ENCODE assay signal across 8 cellular contexts in the genomic region with DNA sequence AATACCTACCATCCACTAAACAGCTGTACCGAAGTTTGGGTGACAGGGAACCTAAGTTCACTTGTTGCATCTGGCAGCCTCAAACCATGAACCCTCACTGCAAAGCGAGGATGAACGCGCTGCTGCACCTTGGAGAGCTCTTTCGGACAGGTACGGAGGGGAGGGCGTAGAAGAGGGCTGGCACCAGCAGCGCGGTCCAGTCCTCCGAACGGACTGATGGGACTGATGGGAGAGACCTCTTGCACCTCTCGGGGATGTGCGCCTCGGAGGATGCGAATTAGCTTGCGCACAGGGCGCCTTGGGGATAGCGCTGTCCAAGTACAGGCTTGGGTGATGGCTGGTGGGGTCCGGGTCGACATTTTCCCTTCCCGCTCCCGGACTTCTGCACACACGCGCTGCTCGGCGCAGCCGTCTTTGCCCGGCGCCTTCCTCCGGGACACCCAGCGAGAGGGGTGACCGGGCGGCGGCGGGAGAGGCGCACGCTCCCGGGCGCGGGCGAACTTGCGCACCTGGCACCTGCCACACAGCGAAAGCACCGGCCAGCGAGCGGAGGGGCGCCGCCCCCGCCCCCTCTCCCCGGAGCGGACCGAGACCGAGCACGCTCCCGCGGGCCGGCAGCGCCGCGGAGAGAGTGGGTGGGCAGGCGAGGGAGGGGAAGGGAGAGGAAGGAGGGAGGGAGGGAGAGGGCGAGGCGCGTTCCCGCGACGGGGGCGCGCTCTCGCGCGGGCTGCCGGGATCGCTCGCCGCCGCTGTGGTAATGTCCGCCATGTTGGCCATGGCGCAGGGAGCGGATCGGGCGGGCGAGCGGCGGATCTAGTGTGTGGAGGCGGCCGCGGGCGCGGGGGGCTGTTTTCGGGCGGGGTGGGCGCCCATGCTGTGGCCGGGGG. TPM values are rescaled to one million over a fixed set of nuclear protein-coding genes. Genes with fewer than 3 reads are reported as not detected.
DNase-seq lines count a peak whose midpoint lies in the region; ATAC-seq, FAIRE-seq and TF ChIP-seq lines count a peak whose summit lies in the region.

A gene with protein sequence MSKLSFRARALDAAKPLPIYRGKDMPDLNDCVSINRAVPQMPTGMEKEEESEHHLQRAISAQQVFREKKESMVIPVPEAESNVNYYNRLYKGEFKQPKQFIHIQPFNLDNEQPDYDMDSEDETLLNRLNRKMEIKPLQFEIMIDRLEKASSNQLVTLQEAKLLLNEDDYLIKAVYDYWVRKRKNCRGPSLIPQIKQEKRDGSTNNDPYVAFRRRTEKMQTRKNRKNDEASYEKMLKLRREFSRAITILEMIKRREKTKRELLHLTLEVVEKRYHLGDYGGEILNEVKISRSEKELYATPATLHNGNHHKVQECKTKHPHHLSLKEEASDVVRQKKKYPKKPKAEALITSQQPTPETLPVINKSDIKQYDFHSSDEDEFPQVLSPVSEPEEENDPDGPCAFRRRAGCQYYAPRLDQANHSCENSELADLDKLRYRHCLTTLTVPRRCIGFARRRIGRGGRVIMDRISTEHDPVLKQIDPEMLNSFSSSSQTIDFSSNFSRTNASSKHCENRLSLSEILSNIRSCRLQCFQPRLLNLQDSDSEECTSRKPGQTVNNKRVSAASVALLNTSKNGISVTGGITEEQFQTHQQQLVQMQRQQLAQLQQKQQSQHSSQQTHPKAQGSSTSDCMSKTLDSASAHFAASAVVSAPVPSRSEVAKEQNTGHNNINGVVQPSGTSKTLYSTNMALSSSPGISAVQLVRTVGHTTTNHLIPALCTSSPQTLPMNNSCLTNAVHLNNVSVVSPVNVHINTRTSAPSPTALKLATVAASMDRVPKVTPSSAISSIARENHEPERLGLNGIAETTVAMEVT (plus strand): TSS at position 754 of the 887 bp plus-strand sequence. CDS start 267 bp downstream, outside the sequence.

- TF ChIP-seq CTCF in WTC11 (IDR thresholded peaks at IDR 0.05) (no peak), bronchial epithelial cell (IDR thresholded peaks at IDR 0.05; ENCODE audit: insufficient read depth, low read length, severe bottlenecking) (no peak)

- CTCF ChIA-PET in WTC11 (lab: Charles Lee) = interaction anchor here (0.8 to 1.7 kb wide), 5 partner anchors 29 to 373 kb away, joined by 3 to 5 read pairs (median 4); no protein-coding TSS in a partner anchor

- peaks cover 38% of the 10 kb centered on the region for H3K4me1 Mint-ChIP-seq in WTC11

- H3K4me3 ChIP-seq in bronchial epithelial cell (ENCODE audit: low read depth, low read length) = peak within 1 kb of the TSS; percentile 83

- no peaks in the 10 kb centered on the region for H3K27me3 ChIP-seq in bronchial epithelial cell (ENCODE audit: control insufficient read depth, insufficient read depth, low read length)

- peak within 1 kb of the TSS; percentile 94 for H3K4me3 Mint-ChIP-seq in WTC11

- ATAC-seq in GM18520 (IDR thresholded peaks at IDR 0.05; ENCODE audit: unreplicated experiment) = peak; percentile 31
- peak; percentile 55 for ATAC-seq in HG03066 (IDR thresholded peaks at IDR 0.05; ENCODE audit: low read depth, unreplicated experiment)
- ATAC-seq in WTC11 = peak; percentile 72

- POLR2A ChIA-PET in WTC11 (lab: Charles Lee) = interaction anchor here (0.5 to 1.6 kb wide), 2 partner anchors 28 to 623 kb away, joined by 5 read pairs; partner anchors contain the start of genes MBD5 and ORC4

- no peak for FAIRE-seq in bronchial epithelial cell (lab: Jason Lieb, UNC)

- H3K36me3 ChIP-seq in bronchial epithelial cell (ENCODE audit: control insufficient read depth, insufficient read depth, low read length) = no peaks in the 10 kb centered on the region

- DNase-seq in 8988T (peak; percentile 90), NCI-H2196 (lab: John Stamatoyannopoulos, UW; ENCODE audit: unreplicated experiment) (peak; percentile 78), WTC11 (ENCODE audit: low spot score) (peak; percentile 89), bronchial epithelial cell (ENCODE audit: low read depth) (peak; percentile 58), iPS-NIHi7 (ENCODE audit: extremely low spot score) (peak; percentile 86), smooth muscle cell of the brain vasculature (ENCODE audit: low read depth, low spot score) (peak; percentile 50)

- H3K27ac Mint-ChIP-seq in WTC11 = peak within 1 kb of the TSS; percentile 99

- no peaks in the 10 kb centered on the region for H3K36me3 Mint-ChIP-seq in WTC11

- H3K9me3 Mint-ChIP-seq in WTC11 = no peaks in the 10 kb centered on the region

- H3K27me3 Mint-ChIP-seq in WTC11 (ENCODE audit: low read depth) = no peaks in the 10 kb centered on the region

TF ChIP-seq in WTC11, 78 proteins besides CTCF, POLR2A, EP300 and RAD21 (continues in another document):
- TF ChIP-seq ZNF423 (CRISPR knock-in tag; IDR thresholded peaks at IDR 0.05) = no peak
- TF ChIP-seq ZNF232 (CRISPR knock-in tag; IDR thresholded peaks at IDR 0.05) = no peak
- TF ChIP-seq, protein P1, sequence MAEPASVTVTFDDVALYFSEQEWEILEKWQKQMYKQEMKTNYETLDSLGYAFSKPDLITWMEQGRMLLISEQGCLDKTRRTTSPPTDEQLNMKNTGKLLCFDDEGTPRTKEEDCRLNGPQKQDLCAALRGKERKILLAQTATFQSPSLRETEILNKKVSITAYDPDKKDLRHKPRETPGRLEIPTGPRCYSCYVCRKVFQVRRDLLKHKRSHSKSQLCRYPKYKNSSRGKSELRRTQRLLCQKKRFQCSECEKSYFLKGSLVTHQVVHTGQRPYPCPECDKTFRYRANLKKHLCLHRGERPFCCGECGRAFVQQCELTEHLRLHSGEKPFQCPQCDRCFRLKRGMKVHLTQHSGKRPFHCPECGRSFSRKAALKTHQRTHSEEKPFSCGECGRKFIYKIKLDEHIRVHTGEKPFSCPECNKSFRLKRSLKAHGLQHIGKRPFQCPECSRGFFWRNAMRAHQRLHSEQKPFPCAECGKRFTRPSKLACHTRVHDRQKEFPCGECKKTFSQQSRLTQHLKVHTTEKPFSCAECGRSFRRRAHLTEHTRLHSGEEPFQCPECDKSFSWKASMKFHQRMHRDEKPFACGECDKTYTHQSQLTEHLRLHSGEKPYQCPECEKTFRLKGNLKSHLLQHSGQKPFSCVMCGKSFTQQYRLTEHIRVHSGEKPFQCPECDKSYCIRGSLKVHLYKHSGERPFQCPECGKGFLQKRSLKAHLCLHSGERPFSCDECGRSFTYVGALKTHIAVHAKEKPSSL (CRISPR knock-in tag; conservative IDR thresholded peaks at IDR 0.05) = no peak
- no peak for TF ChIP-seq ATF6 (CRISPR knock-in tag; IDR thresholded peaks at IDR 0.05)
- TF ChIP-seq, protein P2, sequence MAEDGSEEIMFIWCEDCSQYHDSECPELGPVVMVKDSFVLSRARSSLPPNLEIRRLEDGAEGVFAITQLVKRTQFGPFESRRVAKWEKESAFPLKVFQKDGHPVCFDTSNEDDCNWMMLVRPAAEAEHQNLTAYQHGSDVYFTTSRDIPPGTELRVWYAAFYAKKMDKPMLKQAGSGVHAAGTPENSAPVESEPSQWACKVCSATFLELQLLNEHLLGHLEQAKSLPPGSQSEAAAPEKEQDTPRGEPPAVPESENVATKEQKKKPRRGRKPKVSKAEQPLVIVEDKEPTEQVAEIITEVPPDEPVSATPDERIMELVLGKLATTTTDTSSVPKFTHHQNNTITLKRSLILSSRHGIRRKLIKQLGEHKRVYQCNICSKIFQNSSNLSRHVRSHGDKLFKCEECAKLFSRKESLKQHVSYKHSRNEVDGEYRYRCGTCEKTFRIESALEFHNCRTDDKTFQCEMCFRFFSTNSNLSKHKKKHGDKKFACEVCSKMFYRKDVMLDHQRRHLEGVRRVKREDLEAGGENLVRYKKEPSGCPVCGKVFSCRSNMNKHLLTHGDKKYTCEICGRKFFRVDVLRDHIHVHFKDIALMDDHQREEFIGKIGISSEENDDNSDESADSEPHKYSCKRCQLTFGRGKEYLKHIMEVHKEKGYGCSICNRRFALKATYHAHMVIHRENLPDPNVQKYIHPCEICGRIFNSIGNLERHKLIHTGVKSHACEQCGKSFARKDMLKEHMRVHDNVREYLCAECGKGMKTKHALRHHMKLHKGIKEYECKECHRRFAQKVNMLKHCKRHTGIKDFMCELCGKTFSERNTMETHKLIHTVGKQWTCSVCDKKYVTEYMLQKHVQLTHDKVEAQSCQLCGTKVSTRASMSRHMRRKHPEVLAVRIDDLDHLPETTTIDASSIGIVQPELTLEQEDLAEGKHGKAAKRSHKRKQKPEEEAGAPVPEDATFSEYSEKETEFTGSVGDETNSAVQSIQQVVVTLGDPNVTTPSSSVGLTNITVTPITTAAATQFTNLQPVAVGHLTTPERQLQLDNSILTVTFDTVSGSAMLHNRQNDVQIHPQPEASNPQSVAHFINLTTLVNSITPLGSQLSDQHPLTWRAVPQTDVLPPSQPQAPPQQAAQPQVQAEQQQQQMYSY (CRISPR knock-in tag; IDR thresholded peaks at IDR 0.05) = no peak

RNA-seq across cellular contexts. Expression of the gene that starts here (rescaled TPM):
- total RNA-seq in WTC11 (2021) = 19.8 to 20.3 TPM (median 19.8 TPM) in 3 replicates
- 10.8 and 12.3 TPM in 2 replicates for total RNA-seq in bronchial epithelial cell

Comparison
In these comparisons a context has a peak if more than half of its experiments do, and no peak if none do; other contexts are left out.
1. Peak in every context shown above with its lines: DNase-seq, ATAC-seq and H3K4me3 ChIP-seq.